ENCODE assay signal across 8 cellular contexts in the genomic region with DNA sequence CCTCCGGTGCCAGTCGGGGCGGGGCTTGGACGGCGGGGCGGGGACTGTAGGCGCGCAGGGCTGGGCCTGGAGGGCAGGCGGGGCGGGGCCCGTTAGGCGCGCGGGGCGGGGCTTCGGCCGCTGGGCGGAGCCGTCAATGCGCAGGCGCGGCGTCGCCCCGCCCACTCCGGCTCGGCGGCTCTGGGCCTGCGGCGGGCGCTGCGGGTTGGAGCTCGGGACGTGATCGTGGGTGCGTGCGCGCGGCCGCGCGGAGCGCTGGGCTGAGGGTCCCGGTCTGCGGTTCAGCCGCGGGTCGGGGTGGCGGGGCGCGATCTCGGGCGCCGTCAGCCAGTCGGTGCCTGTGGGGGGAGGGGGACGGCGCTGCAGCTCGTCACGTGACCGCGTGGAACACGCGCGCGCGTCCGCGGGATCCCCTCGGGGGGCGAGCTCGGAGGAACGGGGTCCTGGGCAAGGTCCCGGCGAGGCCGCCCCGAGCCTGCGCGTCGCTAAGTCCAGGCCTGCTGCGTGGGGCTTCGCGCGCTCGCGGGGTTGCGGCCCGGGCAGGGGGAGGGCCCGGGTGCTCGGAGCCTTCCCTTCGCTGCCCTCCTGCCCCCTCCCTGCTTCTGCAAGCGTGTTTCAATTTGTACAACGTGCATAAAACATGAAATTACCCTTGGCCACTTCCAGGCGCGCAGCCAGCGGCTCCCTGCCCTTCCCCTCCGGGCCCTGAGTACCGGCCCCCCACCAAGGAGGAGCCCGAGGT. TPM values are rescaled to one million over a fixed set of nuclear protein-coding genes. Genes with fewer than 3 reads are reported as not detected.
DNase-seq lines count a peak whose midpoint lies in the region; ATAC-seq and TF ChIP-seq lines count a peak whose summit lies in the region.

A gene (plus strand): TSS at position 164 of the 742 bp plus-strand sequence. CDS start 595 bp downstream, outside the sequence.

- peak; percentile 83 for ATAC-seq in GM21447 (IDR thresholded peaks at IDR 0.05; ENCODE audit: unreplicated experiment)

- CTCF ChIA-PET in Calu3 (lab: Charles Lee): interaction anchor here (0.7 kb wide), 1 partner anchor 743 kb away, joined by 4 read pairs; no protein-coding TSS in a partner anchor

- no TSS peak for BruUV-seq in Calu3 (replicated peaks; lab: Mats Ljungman, UMichigan)

- peaks cover 42% of the 10 kb centered on the region for H3K4me1 ChIP-seq in OCI-LY3 (ENCODE audit: low read length)
- peaks cover 36% of the 10 kb centered on the region for H3K4me1 ChIP-seq in mononuclear cell (ENCODE audit: insufficient read depth, low read length)

- no peaks in the 10 kb centered on the region for H3K36me3 ChIP-seq in OCI-LY3 (replicated peaks; ENCODE audit: low read depth, low read length)

- H3K4me1 Mint-ChIP-seq in Calu3 (ENCODE audit: low read depth, unreplicated experiment): peaks cover 8% of the 10 kb centered on the region

- intact Hi-C loops in Calu3 (cut with micrococcal nuclease; ENCODE audit: unreplicated experiment): no loop called here

- peak within 1 kb of the TSS; percentile 39; the same call in 1 of the 2 replicates for H2AFZ ChIP-seq in OCI-LY3 (ENCODE audit: low read depth, low read length)

- peak within 1 kb of the TSS; percentile 70 for H3K4me3 Mint-ChIP-seq in Calu3 (ENCODE audit: low read depth, unreplicated experiment)

- no peaks in the 10 kb centered on the region for H3K9me3 ChIP-seq in OCI-LY3 (ENCODE audit: insufficient read depth, low read length)
- H3K9me3 ChIP-seq in mononuclear cell (ENCODE audit: low read depth, low read length): no peaks in the 10 kb centered on the region

- peak within 1 kb of the TSS; percentile 89 for H3K4me2 ChIP-seq in OCI-LY3 (ENCODE audit: low read length)

- H3K27ac Mint-ChIP-seq in Calu3 (ENCODE audit: unreplicated experiment): peak within 1 kb of the TSS; percentile 42

- H3K4me3 ChIP-seq in OCI-LY3 (ENCODE audit: low read length): peak within 1 kb of the TSS; percentile 97
- H3K4me3 ChIP-seq in mononuclear cell (ENCODE audit: low read length): peak within 1 kb of the TSS; percentile 83

- peak within 1 kb of the TSS; percentile 89 for H3K9ac ChIP-seq in OCI-LY3 (ENCODE audit: low read length)

- H4K20me1 ChIP-seq in OCI-LY3 (ENCODE audit: insufficient read depth, low read length): no peaks in the 10 kb centered on the region

- peaks cover 12% of the 10 kb centered on the region for H3K79me2 ChIP-seq in OCI-LY3 (ENCODE audit: low read length)

- H3K9me3 Mint-ChIP-seq in Calu3 (ENCODE audit: low read depth, unreplicated experiment): no peaks in the 10 kb centered on the region

- peak within 1 kb of the TSS; percentile 67 for H3K27ac ChIP-seq in OCI-LY3 (ENCODE audit: low read length)

- peaks cover 40% of the 10 kb centered on the region for H3K36me3 Mint-ChIP-seq in Calu3 (ENCODE audit: insufficient read depth, unreplicated experiment)

- H3K27me3 ChIP-seq in OCI-LY3 (ENCODE audit: low read depth, low read length) (no peaks in the 10 kb centered on the region), mononuclear cell (ENCODE audit: insufficient read depth, low read length) (no peaks in the 10 kb centered on the region)

- TF ChIP-seq CTCF in Calu3 (IDR thresholded peaks at IDR 0.05; ENCODE audit: unreplicated experiment) (no peak), OCI-LY3 (IDR thresholded peaks at IDR 0.05; ENCODE audit: low read depth, low read length) (no peak)

- DNase-seq in Calu3 (peak; percentile 96), HuH-7 (ENCODE audit: low spot score) (peak; percentile 87), activated T-cell treated with anti-CD3 and anti-CD28 coated beads for 1 hour (ENCODE audit: low read depth) (peak; percentile 93), epidermal melanocyte (ENCODE audit: insufficient read length, low spot score) (peak; percentile 79)
- peak; percentile 91 to 93 for DNase-seq in stimulated activated CD8-positive, alpha-beta memory T cell treated with anti-CD3 and anti-CD28 coated beads, Interleukin-2, amount 100 ng/mL, for 48 hours (ENCODE audit: low read depth in 2 of 2)

- H3K27me3 Mint-ChIP-seq in Calu3 (ENCODE audit: unreplicated experiment): no peaks in the 10 kb centered on the region

RNA-seq across cellular contexts. Expression of the gene that starts here (rescaled TPM):
- total RNA-seq in Calu3 (2022) (51.1 and 53.3 TPM in 2 replicates), mononuclear cell (7.7 TPM)

Comparison
In these comparisons a context has a peak if more than half of its experiments do, and no peak if none do; other contexts are left out.
1. Peak in every context shown above with its lines: DNase-seq, ATAC-seq, H3K4me3 ChIP-seq and H3K27ac ChIP-seq.